1 cellular context compared by ENCODE assay signal in the genomic region with DNA sequence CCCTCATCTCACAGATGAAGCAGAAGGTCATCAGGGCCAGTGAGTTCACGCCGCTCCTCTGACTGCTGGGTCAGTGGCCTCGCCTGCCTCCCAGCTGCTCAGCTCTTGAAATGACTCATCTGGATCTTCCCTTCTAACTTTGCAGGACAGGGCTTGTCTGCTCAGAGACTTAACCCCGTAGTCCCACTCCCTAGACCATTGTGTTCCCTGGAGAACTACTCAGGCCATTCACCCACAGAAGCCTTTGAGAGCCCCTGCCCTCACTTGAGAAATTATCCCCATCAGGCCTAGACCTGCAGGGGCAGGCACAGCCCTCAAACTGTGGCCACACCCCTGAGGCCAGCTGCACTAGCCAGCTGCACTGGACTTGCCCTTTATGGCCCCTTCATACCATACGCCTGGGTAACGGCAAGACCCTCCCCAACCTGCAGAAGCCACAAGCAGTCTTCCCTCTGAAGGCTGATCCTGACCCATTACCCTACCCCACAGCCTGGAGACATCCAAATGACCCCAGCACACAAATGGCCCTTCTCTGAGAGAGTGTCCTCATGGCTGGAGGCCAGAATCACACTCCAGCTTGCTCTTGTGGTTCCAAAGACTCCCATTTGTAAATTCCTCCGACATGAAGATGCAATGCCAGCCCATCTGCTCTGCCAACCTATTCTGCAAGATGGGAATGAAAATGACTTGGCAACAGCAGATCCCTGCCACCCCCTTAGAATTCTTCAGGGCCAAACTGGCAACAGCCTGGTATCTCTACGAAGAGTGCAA.
TF ChIP-seq lines count a peak whose summit lies in the region.

No MANE protein-coding gene starts in this region.

TF ChIP-seq in GM12878, 131 proteins besides CTCF, POLR2A, EP300 and RAD21 (continued from another document and continues in another):
- TF ChIP-seq POLR2AphosphoS5 (IDR thresholded peaks at IDR 0.05; ENCODE audit: low read length), result no peak
- TF ChIP-seq PAX5 (IDR thresholded peaks at IDR 0.05; ENCODE audit: borderline replicate concordance, low read depth, low read length), result peak; percentile 70
- no peak for TF ChIP-seq NBN (IDR thresholded peaks at IDR 0.05)
- no peak for TF ChIP-seq ZZZ3 (IDR thresholded peaks at IDR 0.05; ENCODE audit: control insufficient read depth, insufficient read length, low read depth)
- peak; percentile 37; the same call in 1 of the 2 replicates for TF ChIP-seq CHD2 (IDR thresholded peaks at IDR 0.05; ENCODE audit: borderline replicate concordance, low read depth, low read length)
- TF ChIP-seq WRNIP1 (IDR thresholded peaks at IDR 0.05; ENCODE audit: borderline replicate concordance, low read depth, low read length), result no peak
- TF ChIP-seq ZSCAN29 (IDR thresholded peaks at IDR 0.05), result no peak
- TF ChIP-seq RB1 (IDR thresholded peaks at IDR 0.05; ENCODE audit: borderline replicate concordance), result no peak; the same call in 1 of the 2 replicates
- TF ChIP-seq BMI1 (IDR thresholded peaks at IDR 0.05; ENCODE audit: borderline replicate concordance), result no peak
- no peak for TF ChIP-seq SMAD1 (IDR thresholded peaks at IDR 0.05; ENCODE audit: low read depth, partially characterized antibody)
- TF ChIP-seq, protein P1, sequence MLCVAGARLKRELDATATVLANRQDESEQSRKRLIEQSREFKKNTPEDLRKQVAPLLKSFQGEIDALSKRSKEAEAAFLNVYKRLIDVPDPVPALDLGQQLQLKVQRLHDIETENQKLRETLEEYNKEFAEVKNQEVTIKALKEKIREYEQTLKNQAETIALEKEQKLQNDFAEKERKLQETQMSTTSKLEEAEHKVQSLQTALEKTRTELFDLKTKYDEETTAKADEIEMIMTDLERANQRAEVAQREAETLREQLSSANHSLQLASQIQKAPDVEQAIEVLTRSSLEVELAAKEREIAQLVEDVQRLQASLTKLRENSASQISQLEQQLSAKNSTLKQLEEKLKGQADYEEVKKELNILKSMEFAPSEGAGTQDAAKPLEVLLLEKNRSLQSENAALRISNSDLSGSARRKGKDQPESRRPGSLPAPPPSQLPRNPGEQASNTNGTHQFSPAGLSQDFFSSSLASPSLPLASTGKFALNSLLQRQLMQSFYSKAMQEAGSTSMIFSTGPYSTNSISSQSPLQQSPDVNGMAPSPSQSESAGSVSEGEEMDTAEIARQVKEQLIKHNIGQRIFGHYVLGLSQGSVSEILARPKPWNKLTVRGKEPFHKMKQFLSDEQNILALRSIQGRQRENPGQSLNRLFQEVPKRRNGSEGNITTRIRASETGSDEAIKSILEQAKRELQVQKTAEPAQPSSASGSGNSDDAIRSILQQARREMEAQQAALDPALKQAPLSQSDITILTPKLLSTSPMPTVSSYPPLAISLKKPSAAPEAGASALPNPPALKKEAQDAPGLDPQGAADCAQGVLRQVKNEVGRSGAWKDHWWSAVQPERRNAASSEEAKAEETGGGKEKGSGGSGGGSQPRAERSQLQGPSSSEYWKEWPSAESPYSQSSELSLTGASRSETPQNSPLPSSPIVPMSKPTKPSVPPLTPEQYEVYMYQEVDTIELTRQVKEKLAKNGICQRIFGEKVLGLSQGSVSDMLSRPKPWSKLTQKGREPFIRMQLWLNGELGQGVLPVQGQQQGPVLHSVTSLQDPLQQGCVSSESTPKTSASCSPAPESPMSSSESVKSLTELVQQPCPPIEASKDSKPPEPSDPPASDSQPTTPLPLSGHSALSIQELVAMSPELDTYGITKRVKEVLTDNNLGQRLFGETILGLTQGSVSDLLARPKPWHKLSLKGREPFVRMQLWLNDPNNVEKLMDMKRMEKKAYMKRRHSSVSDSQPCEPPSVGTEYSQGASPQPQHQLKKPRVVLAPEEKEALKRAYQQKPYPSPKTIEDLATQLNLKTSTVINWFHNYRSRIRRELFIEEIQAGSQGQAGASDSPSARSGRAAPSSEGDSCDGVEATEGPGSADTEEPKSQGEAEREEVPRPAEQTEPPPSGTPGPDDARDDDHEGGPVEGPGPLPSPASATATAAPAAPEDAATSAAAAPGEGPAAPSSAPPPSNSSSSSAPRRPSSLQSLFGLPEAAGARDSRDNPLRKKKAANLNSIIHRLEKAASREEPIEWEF (IDR thresholded peaks at IDR 0.05; ENCODE audit: insufficient replicate concordance, low read depth, low read length), result peak; percentile 55
- TF ChIP-seq, protein P2, sequence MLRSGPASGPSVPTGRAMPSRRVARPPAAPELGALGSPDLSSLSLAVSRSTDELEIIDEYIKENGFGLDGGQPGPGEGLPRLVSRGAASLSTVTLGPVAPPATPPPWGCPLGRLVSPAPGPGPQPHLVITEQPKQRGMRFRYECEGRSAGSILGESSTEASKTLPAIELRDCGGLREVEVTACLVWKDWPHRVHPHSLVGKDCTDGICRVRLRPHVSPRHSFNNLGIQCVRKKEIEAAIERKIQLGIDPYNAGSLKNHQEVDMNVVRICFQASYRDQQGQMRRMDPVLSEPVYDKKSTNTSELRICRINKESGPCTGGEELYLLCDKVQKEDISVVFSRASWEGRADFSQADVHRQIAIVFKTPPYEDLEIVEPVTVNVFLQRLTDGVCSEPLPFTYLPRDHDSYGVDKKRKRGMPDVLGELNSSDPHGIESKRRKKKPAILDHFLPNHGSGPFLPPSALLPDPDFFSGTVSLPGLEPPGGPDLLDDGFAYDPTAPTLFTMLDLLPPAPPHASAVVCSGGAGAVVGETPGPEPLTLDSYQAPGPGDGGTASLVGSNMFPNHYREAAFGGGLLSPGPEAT (IDR thresholded peaks at IDR 0.05; ENCODE audit: low read depth), result peak; percentile 73; the same call in 1 of the 2 replicates
- TF ChIP-seq FOS (IDR thresholded peaks at IDR 0.05; ENCODE audit: borderline replicate concordance, extremely low read depth, insufficient read length), result no peak
- TF ChIP-seq CREB1 (IDR thresholded peaks at IDR 0.05; ENCODE audit: low read depth), result no peak
- no peak for TF ChIP-seq SIX5 (IDR thresholded peaks at IDR 0.05; ENCODE audit: low read depth, low read length, severe bottlenecking)
- TF ChIP-seq RUNX3 (IDR thresholded peaks at IDR 0.05; ENCODE audit: low read length), result peak; percentile 67
- TF ChIP-seq CREM (IDR thresholded peaks at IDR 0.05; ENCODE audit: low read depth), result peak; percentile 75; the same call in 1 of the 2 replicates
- no peak for TF ChIP-seq YBX1 (IDR thresholded peaks at IDR 0.05)
- no peak for TF ChIP-seq MYB (IDR thresholded peaks at IDR 0.05; ENCODE audit: borderline replicate concordance, low read depth, low read length)
- TF ChIP-seq, protein P3, sequence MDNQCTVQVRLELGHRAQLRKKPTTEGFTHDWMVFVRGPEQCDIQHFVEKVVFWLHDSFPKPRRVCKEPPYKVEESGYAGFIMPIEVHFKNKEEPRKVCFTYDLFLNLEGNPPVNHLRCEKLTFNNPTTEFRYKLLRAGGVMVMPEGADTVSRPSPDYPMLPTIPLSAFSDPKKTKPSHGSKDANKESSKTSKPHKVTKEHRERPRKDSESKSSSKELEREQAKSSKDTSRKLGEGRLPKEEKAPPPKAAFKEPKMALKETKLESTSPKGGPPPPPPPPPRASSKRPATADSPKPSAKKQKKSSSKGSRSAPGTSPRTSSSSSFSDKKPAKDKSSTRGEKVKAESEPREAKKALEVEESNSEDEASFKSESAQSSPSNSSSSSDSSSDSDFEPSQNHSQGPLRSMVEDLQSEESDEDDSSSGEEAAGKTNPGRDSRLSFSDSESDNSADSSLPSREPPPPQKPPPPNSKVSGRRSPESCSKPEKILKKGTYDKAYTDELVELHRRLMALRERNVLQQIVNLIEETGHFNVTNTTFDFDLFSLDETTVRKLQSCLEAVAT (IDR thresholded peaks at IDR 0.05), result no peak
- TF ChIP-seq CBX3 (IDR thresholded peaks at IDR 0.05; ENCODE audit: borderline replicate concordance, low read depth), result no peak
- TF ChIP-seq SREBF1 (IDR thresholded peaks at IDR 0.05; ENCODE audit: low read length), result no peak
- TF ChIP-seq JUND (IDR thresholded peaks at IDR 0.05; ENCODE audit: low read depth, low read length), result peak; percentile 91
- peak; percentile 99 for TF ChIP-seq IRF4 (IDR thresholded peaks at IDR 0.05; ENCODE audit: low read depth, low read length)
- TF ChIP-seq TBL1XR1 (IDR thresholded peaks at IDR 0.05; ENCODE audit: low read depth, low read length), result 0 out of 2 replicates have a peak, but pooled peaks have one; percentile 16
- TF ChIP-seq GABPA (IDR thresholded peaks at IDR 0.05; ENCODE audit: low read depth), result no peak
- TF ChIP-seq MEF2A (IDR thresholded peaks at IDR 0.05; ENCODE audit: insufficient read depth, low read depth, low read length), result no peak
- no peak for TF ChIP-seq SUZ12 (IDR thresholded peaks at IDR 0.05; ENCODE audit: unreplicated experiment)
- peak; percentile 78 to 82 for TF ChIP-seq IKZF2 (IDR thresholded peaks at IDR 0.05)
- TF ChIP-seq NFXL1 (IDR thresholded peaks at IDR 0.05; ENCODE audit: borderline replicate concordance), result no peak
- no peak for TF ChIP-seq ZNF24 (IDR thresholded peaks at IDR 0.05)
- 0 out of 3 replicates have a peak, but pooled peaks have one; percentile 41 for TF ChIP-seq POU2F2 (IDR thresholded peaks at IDR 0.05; ENCODE audit: borderline replicate concordance, low read depth, low read length)
- TF ChIP-seq, protein P4, sequence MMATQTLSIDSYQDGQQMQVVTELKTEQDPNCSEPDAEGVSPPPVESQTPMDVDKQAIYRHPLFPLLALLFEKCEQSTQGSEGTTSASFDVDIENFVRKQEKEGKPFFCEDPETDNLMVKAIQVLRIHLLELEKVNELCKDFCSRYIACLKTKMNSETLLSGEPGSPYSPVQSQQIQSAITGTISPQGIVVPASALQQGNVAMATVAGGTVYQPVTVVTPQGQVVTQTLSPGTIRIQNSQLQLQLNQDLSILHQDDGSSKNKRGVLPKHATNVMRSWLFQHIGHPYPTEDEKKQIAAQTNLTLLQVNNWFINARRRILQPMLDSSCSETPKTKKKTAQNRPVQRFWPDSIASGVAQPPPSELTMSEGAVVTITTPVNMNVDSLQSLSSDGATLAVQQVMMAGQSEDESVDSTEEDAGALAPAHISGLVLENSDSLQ (IDR thresholded peaks at IDR 0.05), result no peak
- TF ChIP-seq, protein P5, sequence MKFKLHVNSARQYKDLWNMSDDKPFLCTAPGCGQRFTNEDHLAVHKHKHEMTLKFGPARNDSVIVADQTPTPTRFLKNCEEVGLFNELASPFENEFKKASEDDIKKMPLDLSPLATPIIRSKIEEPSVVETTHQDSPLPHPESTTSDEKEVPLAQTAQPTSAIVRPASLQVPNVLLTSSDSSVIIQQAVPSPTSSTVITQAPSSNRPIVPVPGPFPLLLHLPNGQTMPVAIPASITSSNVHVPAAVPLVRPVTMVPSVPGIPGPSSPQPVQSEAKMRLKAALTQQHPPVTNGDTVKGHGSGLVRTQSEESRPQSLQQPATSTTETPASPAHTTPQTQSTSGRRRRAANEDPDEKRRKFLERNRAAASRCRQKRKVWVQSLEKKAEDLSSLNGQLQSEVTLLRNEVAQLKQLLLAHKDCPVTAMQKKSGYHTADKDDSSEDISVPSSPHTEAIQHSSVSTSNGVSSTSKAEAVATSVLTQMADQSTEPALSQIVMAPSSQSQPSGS (IDR thresholded peaks at IDR 0.05; ENCODE audit: low read length), result peak; percentile 67; the same call in 1 of the 2 replicates
- TF ChIP-seq, protein P6, sequence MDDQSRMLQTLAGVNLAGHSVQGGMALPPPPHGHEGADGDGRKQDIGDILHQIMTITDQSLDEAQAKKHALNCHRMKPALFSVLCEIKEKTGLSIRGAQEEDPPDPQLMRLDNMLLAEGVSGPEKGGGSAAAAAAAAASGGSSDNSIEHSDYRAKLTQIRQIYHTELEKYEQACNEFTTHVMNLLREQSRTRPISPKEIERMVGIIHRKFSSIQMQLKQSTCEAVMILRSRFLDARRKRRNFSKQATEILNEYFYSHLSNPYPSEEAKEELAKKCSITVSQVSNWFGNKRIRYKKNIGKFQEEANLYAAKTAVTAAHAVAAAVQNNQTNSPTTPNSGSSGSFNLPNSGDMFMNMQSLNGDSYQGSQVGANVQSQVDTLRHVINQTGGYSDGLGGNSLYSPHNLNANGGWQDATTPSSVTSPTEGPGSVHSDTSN (IDR thresholded peaks at IDR 0.05; ENCODE audit: insufficient replicate concordance, low read depth, low read length), result no peak
- TF ChIP-seq, protein P7, sequence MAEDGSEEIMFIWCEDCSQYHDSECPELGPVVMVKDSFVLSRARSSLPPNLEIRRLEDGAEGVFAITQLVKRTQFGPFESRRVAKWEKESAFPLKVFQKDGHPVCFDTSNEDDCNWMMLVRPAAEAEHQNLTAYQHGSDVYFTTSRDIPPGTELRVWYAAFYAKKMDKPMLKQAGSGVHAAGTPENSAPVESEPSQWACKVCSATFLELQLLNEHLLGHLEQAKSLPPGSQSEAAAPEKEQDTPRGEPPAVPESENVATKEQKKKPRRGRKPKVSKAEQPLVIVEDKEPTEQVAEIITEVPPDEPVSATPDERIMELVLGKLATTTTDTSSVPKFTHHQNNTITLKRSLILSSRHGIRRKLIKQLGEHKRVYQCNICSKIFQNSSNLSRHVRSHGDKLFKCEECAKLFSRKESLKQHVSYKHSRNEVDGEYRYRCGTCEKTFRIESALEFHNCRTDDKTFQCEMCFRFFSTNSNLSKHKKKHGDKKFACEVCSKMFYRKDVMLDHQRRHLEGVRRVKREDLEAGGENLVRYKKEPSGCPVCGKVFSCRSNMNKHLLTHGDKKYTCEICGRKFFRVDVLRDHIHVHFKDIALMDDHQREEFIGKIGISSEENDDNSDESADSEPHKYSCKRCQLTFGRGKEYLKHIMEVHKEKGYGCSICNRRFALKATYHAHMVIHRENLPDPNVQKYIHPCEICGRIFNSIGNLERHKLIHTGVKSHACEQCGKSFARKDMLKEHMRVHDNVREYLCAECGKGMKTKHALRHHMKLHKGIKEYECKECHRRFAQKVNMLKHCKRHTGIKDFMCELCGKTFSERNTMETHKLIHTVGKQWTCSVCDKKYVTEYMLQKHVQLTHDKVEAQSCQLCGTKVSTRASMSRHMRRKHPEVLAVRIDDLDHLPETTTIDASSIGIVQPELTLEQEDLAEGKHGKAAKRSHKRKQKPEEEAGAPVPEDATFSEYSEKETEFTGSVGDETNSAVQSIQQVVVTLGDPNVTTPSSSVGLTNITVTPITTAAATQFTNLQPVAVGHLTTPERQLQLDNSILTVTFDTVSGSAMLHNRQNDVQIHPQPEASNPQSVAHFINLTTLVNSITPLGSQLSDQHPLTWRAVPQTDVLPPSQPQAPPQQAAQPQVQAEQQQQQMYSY (CRISPR knock-in tag; IDR thresholded peaks at IDR 0.05), result no peak
- TF ChIP-seq, protein P8, sequence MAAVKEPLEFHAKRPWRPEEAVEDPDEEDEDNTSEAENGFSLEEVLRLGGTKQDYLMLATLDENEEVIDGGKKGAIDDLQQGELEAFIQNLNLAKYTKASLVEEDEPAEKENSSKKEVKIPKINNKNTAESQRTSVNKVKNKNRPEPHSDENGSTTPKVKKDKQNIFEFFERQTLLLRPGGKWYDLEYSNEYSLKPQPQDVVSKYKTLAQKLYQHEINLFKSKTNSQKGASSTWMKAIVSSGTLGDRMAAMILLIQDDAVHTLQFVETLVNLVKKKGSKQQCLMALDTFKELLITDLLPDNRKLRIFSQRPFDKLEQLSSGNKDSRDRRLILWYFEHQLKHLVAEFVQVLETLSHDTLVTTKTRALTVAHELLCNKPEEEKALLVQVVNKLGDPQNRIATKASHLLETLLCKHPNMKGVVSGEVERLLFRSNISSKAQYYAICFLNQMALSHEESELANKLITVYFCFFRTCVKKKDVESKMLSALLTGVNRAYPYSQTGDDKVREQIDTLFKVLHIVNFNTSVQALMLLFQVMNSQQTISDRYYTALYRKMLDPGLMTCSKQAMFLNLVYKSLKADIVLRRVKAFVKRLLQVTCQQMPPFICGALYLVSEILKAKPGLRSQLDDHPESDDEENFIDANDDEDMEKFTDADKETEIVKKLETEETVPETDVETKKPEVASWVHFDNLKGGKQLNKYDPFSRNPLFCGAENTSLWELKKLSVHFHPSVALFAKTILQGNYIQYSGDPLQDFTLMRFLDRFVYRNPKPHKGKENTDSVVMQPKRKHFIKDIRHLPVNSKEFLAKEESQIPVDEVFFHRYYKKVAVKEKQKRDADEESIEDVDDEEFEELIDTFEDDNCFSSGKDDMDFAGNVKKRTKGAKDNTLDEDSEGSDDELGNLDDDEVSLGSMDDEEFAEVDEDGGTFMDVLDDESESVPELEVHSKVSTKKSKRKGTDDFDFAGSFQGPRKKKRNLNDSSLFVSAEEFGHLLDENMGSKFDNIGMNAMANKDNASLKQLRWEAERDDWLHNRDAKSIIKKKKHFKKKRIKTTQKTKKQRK (IDR thresholded peaks at IDR 0.05; ENCODE audit: low read depth, low read length), result no peak
